In the genomic region with DNA sequence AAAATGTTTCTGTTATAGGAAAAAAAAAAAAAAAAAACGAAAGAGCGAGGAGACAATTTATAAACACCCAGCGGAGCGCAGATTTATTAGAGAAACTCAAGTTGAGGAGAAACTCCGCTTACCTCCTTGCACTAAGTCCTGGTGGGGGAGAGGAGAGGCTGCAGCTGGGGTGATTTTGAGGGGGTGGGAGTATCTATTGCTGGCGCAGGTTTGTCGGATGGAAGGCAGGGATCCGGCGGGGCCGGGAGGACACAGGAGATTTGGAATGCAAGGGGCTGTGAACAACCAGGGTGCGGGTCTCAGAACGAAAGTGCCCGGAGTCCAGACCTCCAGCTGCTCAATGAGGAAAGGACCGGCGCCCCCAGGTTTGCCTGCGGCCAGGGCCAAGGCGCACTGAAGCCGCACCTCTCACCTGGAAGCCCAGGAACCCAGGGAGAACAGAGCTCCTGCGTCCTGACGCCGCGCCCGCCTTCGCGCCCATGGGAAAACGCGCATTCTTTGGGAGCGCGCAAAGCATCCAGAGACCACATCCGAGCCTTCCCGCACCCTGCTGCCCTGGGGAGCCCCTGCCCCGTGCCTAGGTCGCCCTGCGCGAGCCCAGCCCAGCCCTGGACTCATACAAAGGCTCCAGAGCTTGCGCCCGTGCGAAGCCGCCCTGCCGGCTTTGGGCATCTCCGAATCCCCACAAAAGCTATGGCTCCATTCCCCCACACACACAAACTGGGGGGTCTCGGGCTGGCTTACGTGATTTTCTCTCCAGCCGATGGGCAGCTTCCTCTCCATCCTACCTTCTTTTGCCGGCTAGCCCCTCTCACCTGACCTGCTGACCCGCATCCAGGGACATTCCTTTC, we compare ENCODE assay signal across 13 cellular contexts. TPM values are rescaled to one million over a fixed set of nuclear protein-coding genes. Genes with fewer than 3 reads are reported as not detected.
DNase-seq lines count a peak whose midpoint lies in the region; ATAC-seq, FAIRE-seq and TF ChIP-seq lines count a peak whose summit lies in the region.
"Had no signal": no experiment of that assay in that cellular context is flagged by ENCODE, and none has a peak within 500 bp of the region (broad histone marks: within the 10 kb centered on the region; RNA-seq: fewer than 3 reads in every experiment).

No MANE protein-coding gene starts in this region.

- H3K27me3 Mint-ChIP-seq in activated naive CD4-positive, alpha-beta T cell treated with anti-CD3 and anti-CD28 coated beads, Interleukin-2, amount 10 ng/mL, durations not matched to agents 7 days and 5 days, result peaks cover 100% of the 10 kb centered on the region
- peaks cover 83% of the 10 kb centered on the region for H3K27me3 Mint-ChIP-seq in activated naive CD4-positive, alpha-beta T cell treated with anti-CD3 and anti-CD28 coated beads for 36 hours (ENCODE audit: low read depth)

- H3K9ac ChIP-seq in kidney (ENCODE audit: low read length in 2 of 2) (peak overlapping the region; percentile 60 to 95), smooth muscle cell (ENCODE audit: low read depth) (no peak overlapping the region)

- WGBS in smooth muscle cell (ENCODE audit: low lambda C conversion rate), result 7% methylated on average over 45 of the region's 46 CpGs

- H3K27ac ChIP-seq in kidney (ENCODE audit: low read depth in 2 of 2, low read length in 2 of 2) (peak overlapping the region; percentile 59 to 75), smooth muscle cell (ENCODE audit: low read depth) (no peak overlapping the region)
- H3K27ac ChIP-seq: coronary artery, vagina had no signal

- H3K4me2 ChIP-seq in smooth muscle cell, result peak overlapping the region; percentile 98

- H3K4me1 ChIP-seq in kidney (ENCODE audit: control insufficient read depth in 1 of 2, insufficient read depth in 1 of 2, low read depth in 1 of 2, low read length in 2 of 2) (peaks cover 0 to 10% of the 10 kb centered on the region in 2 donors), smooth muscle cell (ENCODE audit: low read depth) (peaks cover 9% of the 10 kb centered on the region)

- no peak for ATAC-seq in HG02852 (IDR thresholded peaks at IDR 0.05; ENCODE audit: unreplicated experiment)

- H3K9me3 ChIP-seq in kidney (ENCODE audit: control insufficient read depth in 1 of 2, low read length in 2 of 2), result no peaks in the 10 kb centered on the region
- no peaks in the 10 kb centered on the region for H3K9me3 ChIP-seq in smooth muscle cell (replicated peaks; ENCODE audit: low read depth)
- H3K9me3 ChIP-seq: vagina had no signal

- DNase-seq in activated naive CD4-positive, alpha-beta T cell treated with anti-CD3 and anti-CD28 coated beads, Interleukin-2, amount 10 ng/mL, durations not matched to agents 7 days and 5 days, result no peak
- DNase-seq in activated naive CD4-positive, alpha-beta T cell treated with anti-CD3 and anti-CD28 coated beads for 36 hours, result no peak
- DNase-seq in SW480 (ENCODE audit: low spot score) (peak; percentile 68), kidney (no peak), smooth muscle cell (lab: John Stamatoyannopoulos, UW; ENCODE audit: unreplicated experiment) (no peak), NCI-H2107 treated with DMSO at 0.1 percent for 48 hours (lab: John Stamatoyannopoulos, UW; ENCODE audit: unreplicated experiment) (no peak)
- DNase-seq in activated CD4-positive, CD25-positive, alpha-beta regulatory T cell (lab: John Stamatoyannopoulos, UW), result no peak

- no peak overlapping the region for H3K4me3 Mint-ChIP-seq in activated naive CD4-positive, alpha-beta T cell treated with anti-CD3 and anti-CD28 coated beads, Interleukin-2, amount 10 ng/mL, durations not matched to agents 7 days and 5 days
- H3K4me3 Mint-ChIP-seq in activated naive CD4-positive, alpha-beta T cell treated with anti-CD3 and anti-CD28 coated beads for 36 hours, result no peak overlapping the region

- peaks cover 39% of the 10 kb centered on the region for H3K4me1 Mint-ChIP-seq in activated naive CD4-positive, alpha-beta T cell treated with anti-CD3 and anti-CD28 coated beads, Interleukin-2, amount 10 ng/mL, durations not matched to agents 7 days and 5 days
- H3K4me1 Mint-ChIP-seq in activated naive CD4-positive, alpha-beta T cell treated with anti-CD3 and anti-CD28 coated beads for 36 hours (ENCODE audit: low read depth), result peaks cover 42% of the 10 kb centered on the region

- peaks cover 8% of the 10 kb centered on the region for H3F3A ChIP-seq in smooth muscle cell (ENCODE audit: low read depth)

- no peak for FAIRE-seq in kidney (lab: Jason Lieb, UNC)

- peaks cover 87% of the 10 kb centered on the region for H3K27me3 ChIP-seq in smooth muscle cell (ENCODE audit: low read depth)

- H3K36me3 Mint-ChIP-seq in activated naive CD4-positive, alpha-beta T cell treated with anti-CD3 and anti-CD28 coated beads, Interleukin-2, amount 10 ng/mL, durations not matched to agents 7 days and 5 days, result peaks cover 4% of the 10 kb centered on the region
- H3K36me3 Mint-ChIP-seq in activated naive CD4-positive, alpha-beta T cell treated with anti-CD3 and anti-CD28 coated beads for 36 hours (ENCODE audit: low read depth), result no peaks in the 10 kb centered on the region
- H3K36me3 Mint-ChIP-seq: activated CD4-positive, alpha-beta memory T cell treated with anti-CD3 and anti-CD28 coated beads for 36 hours; T-cell had no signal

- CTCF ChIA-PET in activated naive CD4-positive, alpha-beta T cell treated with anti-CD3 and anti-CD28 coated beads, Interleukin-2, amount 10 ng/mL, durations not matched to agents 7 days and 5 days (lab: Charles Lee), result interaction anchor here (0.9 to 2.4 kb wide), 18 partner anchors 9 to 592 kb away, joined by 3 to 21 read pairs (median 5); a partner anchor contains a TSS
- CTCF ChIA-PET in activated naive CD4-positive, alpha-beta T cell treated with anti-CD3 and anti-CD28 coated beads for 36 hours (lab: Charles Lee), result interaction anchor here (0.6 to 2.5 kb wide), 15 partner anchors 9 to 537 kb away, joined by 3 to 15 read pairs (median 3); a partner anchor contains a TSS

- H3K9me3 Mint-ChIP-seq in activated naive CD4-positive, alpha-beta T cell treated with anti-CD3 and anti-CD28 coated beads, Interleukin-2, amount 10 ng/mL, durations not matched to agents 7 days and 5 days, result no peaks in the 10 kb centered on the region
- H3K9me3 Mint-ChIP-seq in activated naive CD4-positive, alpha-beta T cell treated with anti-CD3 and anti-CD28 coated beads for 36 hours, result no peaks in the 10 kb centered on the region
- H3K9me3 Mint-ChIP-seq: activated CD4-positive, alpha-beta memory T cell treated with anti-CD3 and anti-CD28 coated beads for 36 hours; T-cell had no signal

- TF ChIP-seq CTCF in kidney (IDR thresholded peaks at IDR 0.05; ENCODE audit: borderline replicate concordance, extremely low read depth, insufficient read depth), result no peak
- no peak for TF ChIP-seq CTCF in smooth muscle cell (IDR thresholded peaks at IDR 0.05; ENCODE audit: borderline replicate concordance, insufficient read depth, poor library complexity, severe bottlenecking)

- H3K27ac Mint-ChIP-seq in activated naive CD4-positive, alpha-beta T cell treated with anti-CD3 and anti-CD28 coated beads, Interleukin-2, amount 10 ng/mL, durations not matched to agents 7 days and 5 days, result peak overlapping the region; percentile 80
- no peak overlapping the region for H3K27ac Mint-ChIP-seq in activated naive CD4-positive, alpha-beta T cell treated with anti-CD3 and anti-CD28 coated beads for 36 hours

- peaks cover 40% of the 10 kb centered on the region for H3K79me2 ChIP-seq in smooth muscle cell (ENCODE audit: low read depth)

- intact Hi-C loops in activated naive CD4-positive, alpha-beta T cell treated with anti-CD3 and anti-CD28 coated beads for 36 hours (cut with micrococcal nuclease), result loop anchor here (2.0 kb wide), 1 partner anchor 593 kb away; no protein-coding TSS in a partner anchor
- intact Hi-C loops in kidney (cut with DNase I), result no loop called here

- H3K36me3 ChIP-seq in kidney (ENCODE audit: control insufficient read depth in 1 of 2, insufficient read depth in 2 of 2, low read length in 2 of 2) (no peaks in the 10 kb centered on the region), smooth muscle cell (ENCODE audit: low read depth) (no peaks in the 10 kb centered on the region)
- H3K36me3 ChIP-seq: vagina had no signal

- H2AFZ ChIP-seq in smooth muscle cell (ENCODE audit: low read depth), result no peak overlapping the region

- H3K4me3 ChIP-seq in kidney (ENCODE audit: low read length in 2 of 2) (peak overlapping the region; percentile 28 to 85), smooth muscle cell (peak overlapping the region; percentile 39)
- H3K4me3 ChIP-seq: coronary artery, vagina had no signal

- H4K20me1 ChIP-seq in smooth muscle cell (ENCODE audit: low read depth), result peaks cover 57% of the 10 kb centered on the region

RNA-seq across cellular contexts. Expression of a gene that starts 2.6 kb away (rescaled TPM):
- not detected for total RNA-seq in activated naive CD4-positive, alpha-beta T cell treated with anti-CD3 and anti-CD28 coated beads for 36 hours
- 48.7 TPM for total RNA-seq in kidney
- polyA plus RNA-seq in kidney (ENCODE audit: insufficient read depth, low read depth, low replicate concordance), result 19.3 TPM
- total RNA-seq in smooth muscle cell, result 2.0 and 3.8 TPM in 2 replicates
- polyA plus RNA-seq in smooth muscle cell, result 0.15 and 0.94 TPM in 2 replicates
- total RNA-seq: activated CD4-positive, alpha-beta memory T cell treated with anti-CD3 and anti-CD28 coated beads for 36 hours; OCI-LY7; T-cell; vagina had no signal

RNA-seq across cellular contexts. Expression of a gene that starts 6.9 kb away (rescaled TPM):
- total RNA-seq in activated naive CD4-positive, alpha-beta T cell treated with anti-CD3 and anti-CD28 coated beads for 36 hours, result under 1 TPM in 1 of 2 experiments, not detected in 1; 0.29 TPM
- total RNA-seq in kidney (45.4 TPM), smooth muscle cell (13.7 and 16.1 TPM in 2 replicates)
- polyA plus RNA-seq in kidney (ENCODE audit: insufficient read depth, low read depth, low replicate concordance) (49.6 TPM), smooth muscle cell (29.7 and 33.4 TPM in 2 replicates)

RNA-seq across cellular contexts. Expression of a gene that starts 8.4 kb away (rescaled TPM):
- 1 to 10 TPM; 6.7 to 6.9 TPM for total RNA-seq in activated naive CD4-positive, alpha-beta T cell treated with anti-CD3 and anti-CD28 coated beads for 36 hours
- total RNA-seq in kidney (45.8 TPM), smooth muscle cell (24.3 and 25.8 TPM in 2 replicates)
- polyA plus RNA-seq in kidney (ENCODE audit: insufficient read depth, low read depth, low replicate concordance) (29.2 TPM), smooth muscle cell (6.9 and 13.8 TPM in 2 replicates)
- total RNA-seq: OCI-LY7, vagina had no signal

RNA-seq across cellular contexts. Expression of a gene that starts 13.0 kb away (rescaled TPM):
- total RNA-seq in activated naive CD4-positive, alpha-beta T cell treated with anti-CD3 and anti-CD28 coated beads for 36 hours, result not detected
- total RNA-seq in kidney (90.2 TPM), smooth muscle cell (6.3 and 7.2 TPM in 2 replicates)
- polyA plus RNA-seq in kidney (ENCODE audit: insufficient read depth, low read depth, low replicate concordance) (44.0 TPM), smooth muscle cell (9.3 and 10.3 TPM in 2 replicates)
- total RNA-seq: OCI-LY7 had no signal

RNA-seq across cellular contexts. Expression of a gene that starts 24.2 kb away (rescaled TPM):
- not detected for total RNA-seq in activated naive CD4-positive, alpha-beta T cell treated with anti-CD3 and anti-CD28 coated beads for 36 hours
- total RNA-seq in kidney (27.0 TPM), smooth muscle cell (0.49 and 0.94 TPM in 2 replicates)
- polyA plus RNA-seq in kidney (ENCODE audit: insufficient read depth, low read depth, low replicate concordance) (12.3 TPM), smooth muscle cell (1.4 and 1.8 TPM in 2 replicates)
- total RNA-seq: activated CD4-positive, alpha-beta memory T cell treated with anti-CD3 and anti-CD28 coated beads for 36 hours; OCI-LY7; T-cell had no signal

Comparison
In these comparisons a context has a peak if more than half of its experiments do, and no peak if none do; other contexts are left out.
1. RNA of a gene that starts 2.6 kb away (total RNA-seq): 48.7 TPM in kidney (single experiment); 2.0 to 3.8 TPM in smooth muscle cell and not detected in activated naive CD4-positive, alpha-beta T cell treated with anti-CD3 and anti-CD28 coated beads for 36 hours; every median in the first group is over 10 times any median in the second.
2. RNA of a gene that starts 6.9 kb away (total RNA-seq): 45.4 TPM in kidney (single experiment) and 13.7 to 16.1 TPM in smooth muscle cell; 0.29 TPM in activated naive CD4-positive, alpha-beta T cell treated with anti-CD3 and anti-CD28 coated beads for 36 hours; every median in the first group is over 10 times any median in the second.